1 cellular context compared by ENCODE assay signal in genomic region chr13:20942938-20943518, GRCh38.
TF ChIP-seq lines count a peak whose summit lies in the region.

No MANE protein-coding gene starts in this region.

TF ChIP-seq in HepG2, 621 proteins besides CTCF, POLR2A, EP300 and RAD21 (continued from another document):
- TF ChIP-seq ZNF687 (CRISPR knock-in tag; IDR thresholded peaks at IDR 0.05) = peak; percentile 23; the same call in 1 of the 2 replicates
- no peak for TF ChIP-seq AGO1 (IDR thresholded peaks at IDR 0.05; ENCODE audit: low read depth, low read length, poor library complexity, severe bottlenecking)
- TF ChIP-seq ATF5 (CRISPR knock-in tag; IDR thresholded peaks at IDR 0.05; ENCODE audit: low read depth) = no peak
- TF ChIP-seq TCF7 (IDR thresholded peaks at IDR 0.05; ENCODE audit: low read depth) = no peak
- TF ChIP-seq RBAK (CRISPR knock-in tag; IDR thresholded peaks at IDR 0.05) = no peak
- no peak for TF ChIP-seq ZNF253 (CRISPR knock-in tag; IDR thresholded peaks at IDR 0.05; ENCODE audit: borderline replicate concordance)
